12 cellular contexts compared by ENCODE assay signal in genomic region chr5:171999877-172000276, GRCh38. TPM values are rescaled to one million over a fixed set of nuclear protein-coding genes. Genes with fewer than 3 reads are reported as not detected.
DNase-seq lines count a peak whose midpoint lies in the region; ATAC-seq and TF ChIP-seq lines count a peak whose summit lies in the region.
"Had no signal": no experiment of that assay in that cellular context is flagged by ENCODE, and none has a peak within 500 bp of the region (broad histone marks: within the 10 kb centered on the region; RNA-seq: fewer than 3 reads in every experiment).

No MANE protein-coding gene starts in this region.

- no peak overlapping the region for H4K5ac ChIP-seq in mesendoderm (ENCODE audit: low read length)

- WGBS in mesendoderm (ENCODE audit: extremely low coverage, insufficient coverage, low lambda C conversion rate), result no CpG with 5 or more reads among the region's 5 CpGs

- no peak overlapping the region for H3K4ac ChIP-seq in mesendoderm (ENCODE audit: low read depth, low read length)

- no peak overlapping the region for H2BK5ac ChIP-seq in mesendoderm (ENCODE audit: low read length)

- H3K23ac ChIP-seq in mesendoderm (ENCODE audit: low read length), result no peak overlapping the region

- H3K56ac ChIP-seq in mesendoderm (ENCODE audit: low read length), result no peak overlapping the region

- H3K18ac ChIP-seq in mesendoderm (ENCODE audit: low read length), result no peak overlapping the region

- no peak overlapping the region for H2BK120ac ChIP-seq in mesendoderm (ENCODE audit: low read depth, low read length)

- H2AK5ac ChIP-seq in mesendoderm (ENCODE audit: low read length), result no peak overlapping the region

- TF ChIP-seq CTCF in NB4 (IDR thresholded peaks at IDR 0.05; ENCODE audit: low read depth, low read length), result no peak

- DNase-seq in NB4 (ENCODE audit: low read depth), result peak; percentile 61
- DNase-seq in mesendoderm, result peak; percentile 61
- DNase-seq in AG08395 (ENCODE audit: low spot score), result no peak
- DNase-seq in iPS-NIHi7 (ENCODE audit: extremely low spot score), result no peak
- DNase-seq in globus pallidus (ENCODE audit: low spot score), result no peak
- DNase-seq in activated CD4-positive, CD25-positive, alpha-beta regulatory T cell (lab: John Stamatoyannopoulos, UW), result no peak
- DNase-seq: activated CD8-positive, alpha-beta memory T cell treated with anti-CD3 and anti-CD28 coated beads, Interleukin-2, amount 50 U/mL, for 4 hours; DMS79 treated with DMSO at 0.1 percent for 48 hours; SHP77 had no signal

- peaks cover 9% of the 10 kb centered on the region for H3K4me1 ChIP-seq in mesendoderm (ENCODE audit: control insufficient read depth, low read depth, low read length)

- peaks cover 66% of the 10 kb centered on the region for H3K79me2 ChIP-seq in mesendoderm (ENCODE audit: control insufficient read depth, insufficient read depth, low read length)

- peak overlapping the region; percentile 76 for H4K8ac ChIP-seq in mesendoderm (ENCODE audit: low read depth, low read length)

- no peak overlapping the region for H3K4me2 ChIP-seq in mesendoderm (ENCODE audit: low read length)
- H3K4me2 ChIP-seq: hepatocyte had no signal

- TF ChIP-seq POLR2A in NB4 (IDR thresholded peaks at IDR 0.05; ENCODE audit: extremely low read depth, insufficient read length), result no peak

- no peak overlapping the region for H3K4me3 ChIP-seq in NB4 (ENCODE audit: low read depth, low read length)
- H3K4me3 ChIP-seq in mesendoderm (ENCODE audit: low read length), result no peak overlapping the region
- H3K4me3 ChIP-seq: hepatocyte had no signal

- no peak overlapping the region for H2BK15ac ChIP-seq in mesendoderm (replicated peaks; ENCODE audit: low read depth)

- no peaks in the 10 kb centered on the region for H3K36me3 ChIP-seq in mesendoderm (ENCODE audit: control insufficient read depth, insufficient read depth, low read length)

- no peaks in the 10 kb centered on the region for H3K27me3 ChIP-seq in mesendoderm (ENCODE audit: insufficient read depth, low read length, poor library complexity)
- H3K27me3 ChIP-seq: hepatocyte had no signal

- peaks cover 11% of the 10 kb centered on the region for H3K79me1 ChIP-seq in mesendoderm (ENCODE audit: low read length)

- ATAC-seq in GM18861 (IDR thresholded peaks at IDR 0.05; ENCODE audit: unreplicated experiment) (peak; percentile 45), HG02759 (IDR thresholded peaks at IDR 0.05; ENCODE audit: unreplicated experiment) (peak; percentile 68)

- no peak overlapping the region for H3K27ac ChIP-seq in mesendoderm (ENCODE audit: low read depth, low read length)
- H3K27ac ChIP-seq: hepatocyte had no signal

- H3K9ac ChIP-seq in mesendoderm (ENCODE audit: low read length), result no peak overlapping the region

RNA-seq across cellular contexts. Expression of gene FBXW11, which starts 6.6 kb away (rescaled TPM):
- 19.2 TPM for polyA plus RNA-seq in mesendoderm (2013, experiment 1 of 2)
- polyA plus RNA-seq in mesendoderm (2013, experiment 2 of 2), result 20.2 TPM

Comparison
In these comparisons a context has a peak if more than half of its experiments do, and no peak if none do; other contexts are left out.
1. DNase-seq: peak in NB4 (single experiment) and mesendoderm (single experiment); none in AG08395 (single experiment), iPS-NIHi7 (single experiment), globus pallidus (single experiment) and activated CD4-positive, CD25-positive, alpha-beta regulatory T cell (0 of 4).